ENCODE assay signal across 9 cellular contexts in genomic region chr17:77892469-77893143, GRCh38.
DNase-seq lines count a peak whose midpoint lies in the region; ATAC-seq and TF ChIP-seq lines count a peak whose summit lies in the region.
"Had no signal": no experiment of that assay in that cellular context is flagged by ENCODE, and none has a peak within 500 bp of the region (broad histone marks: within the 10 kb centered on the region; RNA-seq: fewer than 3 reads in every experiment).

No MANE protein-coding gene starts in this region.

- intact Hi-C loops in activated T-helper 2 cell treated with anti-CD3 and anti-CD28 coated beads, Interferon-gamma antibody, Interleukin-2, Interleukin-4, amounts not matched to agents 10 μg/mL and 5 μg/mL and 100 μg/mL, durations not matched to agents 14 hours and 24 hours and 36 hours (cut with micrococcal nuclease): no loop called here

- no peak overlapping the region for H3K4me3 Mint-ChIP-seq in activated T-helper 2 cell treated with anti-CD3 and anti-CD28 coated beads, Interferon-gamma antibody, Interleukin-2, Interleukin-4, amounts not matched to agents 10 μg/mL and 5 μg/mL and 100 μg/mL, durations not matched to agents 14 hours and 24 hours and 36 hours (ENCODE audit: low read depth)

- POLR2A ChIA-PET in SK-N-SH (lab: Yijun Ruan, JAX): interaction anchor here (0.7 to 1.2 kb wide), 4 partner anchors 12 to 66 kb away, joined by 3 to 4 read pairs (median 4); partner anchors contain the start of gene TNRC6C

- H3K9me2 ChIP-seq in SK-N-SH: no peaks in the 10 kb centered on the region

- ATAC-seq in GM18861 (IDR thresholded peaks at IDR 0.05; ENCODE audit: unreplicated experiment): no peak

- H3K36me3 ChIP-seq in BLaER1 (no peaks in the 10 kb centered on the region), SK-N-SH (replicated peaks in 1 of 2; ENCODE audit: control insufficient read depth in 1 of 2, insufficient read depth in 2 of 2, low read length in 1 of 2) (no peaks in the 10 kb centered on the region)

- H3K27me3 ChIP-seq in BLaER1: peaks cover 16% of the 10 kb centered on the region
- H3K27me3 ChIP-seq in SK-N-SH (ENCODE audit: insufficient read depth): peaks cover 2% of the 10 kb centered on the region; the same call in 1 of the 2 replicates

- no peaks in the 10 kb centered on the region for H3K79me2 ChIP-seq in SK-N-SH (ENCODE audit: insufficient read depth)

- H3K4me3 ChIP-seq in BLaER1 (no peak overlapping the region), GM12875 (ENCODE audit: low read depth, low read length) (no peak overlapping the region), SK-N-SH (ENCODE audit: low read depth in 2 of 2, low read length in 1 of 2) (0 out of 4 replicates have a peak overlapping the region, but pooled peaks of 1 of the 2 experiments have one; percentile 27)

- TF ChIP-seq CTCF in GM12875 (IDR thresholded peaks at IDR 0.05; ENCODE audit: borderline replicate concordance, insufficient read depth, low read depth, low read length): peak; percentile 53
- peak; percentile 55 for TF ChIP-seq CTCF in SK-N-SH (IDR thresholded peaks at IDR 0.05)

- H2AFZ ChIP-seq in SK-N-SH (ENCODE audit: low read depth): no peak overlapping the region

- H3K9ac ChIP-seq in BLaER1: no peak overlapping the region
- H3K9ac ChIP-seq in SK-N-SH: no peak overlapping the region

- H3K27ac Mint-ChIP-seq in activated T-helper 2 cell treated with anti-CD3 and anti-CD28 coated beads, Interferon-gamma antibody, Interleukin-2, Interleukin-4, amounts not matched to agents 10 μg/mL and 5 μg/mL and 100 μg/mL, durations not matched to agents 14 hours and 24 hours and 36 hours: no peak overlapping the region

- DNase-seq in SK-N-SH (peak; percentile 77), left kidney (ENCODE audit: low read depth, low spot score) (peak; percentile 71), GOT3 (lab: John Stamatoyannopoulos, UW) (no peak), LoVo (ENCODE audit: low spot score) (no peak)
- no peak for DNase-seq in activated T-helper 2 cell treated with anti-CD3 and anti-CD28 coated beads, Interferon-gamma antibody, Interleukin-2, Interleukin-4, amounts not matched to agents 10 μg/mL and 5 μg/mL and 100 μg/mL, durations not matched to agents 14 hours and 24 hours and 36 hours (ENCODE audit: low spot score)

- peaks cover 23% of the 10 kb centered on the region for H3K27me3 Mint-ChIP-seq in activated T-helper 2 cell treated with anti-CD3 and anti-CD28 coated beads, Interferon-gamma antibody, Interleukin-2, Interleukin-4, amounts not matched to agents 10 μg/mL and 5 μg/mL and 100 μg/mL, durations not matched to agents 14 hours and 24 hours and 36 hours (ENCODE audit: low read depth)

- no peaks in the 10 kb centered on the region for H3K9me3 ChIP-seq in BLaER1
- no peaks in the 10 kb centered on the region for H3K9me3 ChIP-seq in SK-N-SH

- CTCF ChIA-PET in SK-N-SH (lab: Yijun Ruan, JAX): interaction anchor here (0.6 to 3.1 kb wide), 17 partner anchors 8 to 345 kb away, joined by 3 to 20 read pairs (median 4); partner anchors contain the start of gene TNRC6C

- peaks cover 11% of the 10 kb centered on the region for H3K4me1 Mint-ChIP-seq in activated T-helper 2 cell treated with anti-CD3 and anti-CD28 coated beads, Interferon-gamma antibody, Interleukin-2, Interleukin-4, amounts not matched to agents 10 μg/mL and 5 μg/mL and 100 μg/mL, durations not matched to agents 14 hours and 24 hours and 36 hours (ENCODE audit: low read depth)

- H3K4me1 ChIP-seq in BLaER1 (peaks cover 57% of the 10 kb centered on the region), SK-N-SH (ENCODE audit: control insufficient read depth in 1 of 2, insufficient read depth in 2 of 2, low read depth in 1 of 2, low read length in 1 of 2) (peaks cover 0 to 3% of the 10 kb centered on the region in 2 experiments; a peak in 1 of 4 replicates)

- H3K27ac ChIP-seq in BLaER1: no peak overlapping the region
- H3K27ac ChIP-seq in SK-N-SH (ENCODE audit: low read depth in 2 of 2, low read length in 1 of 2): no peak overlapping the region

- 82% methylated on average over 17 of the region's 22 CpGs for WGBS in SK-N-SH (ENCODE audit: low lambda C conversion rate)

- H4K20me1 ChIP-seq in BLaER1 (no peaks in the 10 kb centered on the region), SK-N-SH (ENCODE audit: insufficient read depth) (no peaks in the 10 kb centered on the region)

- H3K4me2 ChIP-seq in BLaER1: peak overlapping the region; percentile 46
- no peak overlapping the region for H3K4me2 ChIP-seq in SK-N-SH

- TF ChIP-seq RAD21 in SK-N-SH (IDR thresholded peaks at IDR 0.05; ENCODE audit: low read length): peak; percentile 40; the same call in 1 of the 2 replicates

- no peaks in the 10 kb centered on the region for H3K9me3 Mint-ChIP-seq in activated T-helper 2 cell treated with anti-CD3 and anti-CD28 coated beads, Interferon-gamma antibody, Interleukin-2, Interleukin-4, amounts not matched to agents 10 μg/mL and 5 μg/mL and 100 μg/mL, durations not matched to agents 14 hours and 24 hours and 36 hours
- H3K9me3 Mint-ChIP-seq: naive B cell had no signal

- no peak for TF ChIP-seq EP300 in SK-N-SH (IDR thresholded peaks at IDR 0.05; ENCODE audit: borderline replicate concordance in 1 of 2, low read depth in 1 of 2, low read length in 1 of 2)

- H3F3A ChIP-seq in SK-N-SH (replicated peaks; ENCODE audit: insufficient read depth): no peaks in the 10 kb centered on the region

- H3K36me3 Mint-ChIP-seq in activated T-helper 2 cell treated with anti-CD3 and anti-CD28 coated beads, Interferon-gamma antibody, Interleukin-2, Interleukin-4, amounts not matched to agents 10 μg/mL and 5 μg/mL and 100 μg/mL, durations not matched to agents 14 hours and 24 hours and 36 hours (ENCODE audit: low read depth): no peaks in the 10 kb centered on the region
- H3K36me3 Mint-ChIP-seq: naive B cell had no signal

TF ChIP-seq in SK-N-SH, 30 proteins besides CTCF, POLR2A, EP300 and RAD21:
- peak; percentile 23; the same call in 1 of the 2 replicates for TF ChIP-seq SMC3 (IDR thresholded peaks at IDR 0.05; ENCODE audit: low read depth, low read length)
- TF ChIP-seq NRF1 (IDR thresholded peaks at IDR 0.05; ENCODE audit: low read depth, low read length): no peak

Comparison
In these comparisons a context has a peak if more than half of its experiments do, and no peak if none do; other contexts are left out.
1. DNase-seq: peak in SK-N-SH (single experiment) and left kidney (single experiment); none in activated T-helper 2 cell treated with anti-CD3 and anti-CD28 coated beads, Interferon-gamma antibody, Interleukin-2, Interleukin-4, amounts not matched to agents 10 μg/mL and 5 μg/mL and 100 μg/mL, durations not matched to agents 14 hours and 24 hours and 36 hours (single experiment), GOT3 (single experiment) and LoVo (single experiment).